Comparison of ENCODE assay signal across 8 cellular contexts in the genomic region with DNA sequence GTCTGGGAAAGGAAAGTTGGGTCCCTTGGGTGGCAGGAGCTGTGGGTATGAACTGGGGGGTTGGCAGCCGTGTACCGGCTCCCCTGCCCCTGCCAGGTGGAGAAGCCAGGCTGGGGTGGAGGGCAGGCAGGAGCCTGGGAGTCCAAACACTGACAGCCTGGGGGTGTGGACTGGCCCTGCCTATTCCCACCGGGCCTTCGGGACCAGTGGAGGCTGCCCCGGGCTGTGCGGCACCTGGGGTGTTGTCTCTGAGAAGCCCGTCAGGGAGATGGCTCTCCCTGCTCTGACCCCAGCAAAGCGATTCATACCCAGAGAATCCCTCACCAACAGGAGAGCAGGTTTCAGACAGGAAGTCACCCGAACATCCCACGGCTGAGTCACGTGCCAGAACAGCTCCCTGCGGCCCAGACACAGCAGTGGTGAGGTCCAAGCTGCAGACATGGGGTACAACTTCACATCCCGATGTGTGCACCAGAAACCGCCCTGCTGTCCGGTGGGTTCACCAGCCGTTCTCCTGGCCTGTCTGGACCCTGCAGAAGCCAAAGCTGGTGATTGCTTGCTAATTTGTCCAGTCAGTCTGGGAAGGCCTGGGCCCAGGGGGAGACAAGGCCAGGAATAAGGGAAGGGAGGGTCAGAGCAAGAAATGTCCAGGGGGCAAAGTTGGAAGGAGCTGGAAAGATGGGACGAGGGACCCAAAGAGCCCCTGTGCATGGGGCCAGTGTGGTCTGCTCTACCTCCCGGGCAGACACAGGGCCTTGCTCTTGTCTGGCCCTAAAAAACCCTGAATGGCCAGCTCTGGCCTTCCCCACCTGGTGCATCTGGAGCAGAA. TPM values are rescaled to one million over a fixed set of nuclear protein-coding genes. Genes with fewer than 3 reads are reported as not detected.
DNase-seq lines count a peak whose midpoint lies in the region; ATAC-seq and TF ChIP-seq lines count a peak whose summit lies in the region.

No MANE protein-coding gene starts in this region.

- intact Hi-C loops in right lobe of liver (cut with DNase I), result no loop called here

- H3K4me1 ChIP-seq in Loucy (ENCODE audit: insufficient read depth, low read length, poor library complexity, severe bottlenecking) (peaks cover 35% of the 10 kb centered on the region), right lobe of liver (no peaks in the 10 kb centered on the region)

- WGBS in right lobe of liver (ENCODE audit: insufficient coverage, low coverage, low lambda C conversion rate, missing lambda C conversion rate), result 78% methylated on average over 2 of the region's 18 CpGs

- peak; percentile 30 for DNase-seq in ACHN
- peak; percentile 72 for DNase-seq in activated T-cell treated with anti-CD3 and anti-CD28 coated beads for 48 hours (ENCODE audit: low read depth)
- DNase-seq in right lobe of liver, result peak in 2 of 3 donors; percentile 26 to 45
- DNase-seq in NCI-H146 (lab: John Stamatoyannopoulos, UW), result no peak
- DNase-seq in cortex of kidney (lab: John Stamatoyannopoulos, UW), result no peak
- DNase-seq in NCI-H2171 (lab: John Stamatoyannopoulos, UW), result no peak
- no peak for DNase-seq in COLO668 (lab: John Stamatoyannopoulos, UW; ENCODE audit: unreplicated experiment)

- TF ChIP-seq POLR2A in right lobe of liver (IDR thresholded peaks at IDR 0.05), result no peak

- no peaks in the 10 kb centered on the region for H3K9me2 ChIP-seq in Loucy (replicated peaks; ENCODE audit: low read depth, low read length)

- H3K9ac ChIP-seq in Loucy (ENCODE audit: low read depth, low read length, poor library complexity, severe bottlenecking), result peak overlapping the region; percentile 72

- in situ Hi-C loops in ACHN (cut with HindIII; ENCODE audit: low pct_ligation_motif_present, low pct_unique_long_range_greater_than_20kb, low sequenced_read_pairs), result no loop called here

- H3K9me3 ChIP-seq in Loucy (ENCODE audit: insufficient read depth, low read depth, low read length), result no peaks in the 10 kb centered on the region
- H3K9me3 ChIP-seq in right lobe of liver, result no peaks in the 10 kb centered on the region

- no peaks in the 10 kb centered on the region for H3F3A ChIP-seq in Loucy (ENCODE audit: low read depth)

- no peak overlapping the region for H2AFZ ChIP-seq in Loucy (ENCODE audit: low read length)

- ATAC-seq in right lobe of liver, result no peak

- H3K36me3 ChIP-seq in Loucy (ENCODE audit: insufficient read depth, low read length) (no peaks in the 10 kb centered on the region), right lobe of liver (no peaks in the 10 kb centered on the region)

- H4K20me1 ChIP-seq in Loucy (ENCODE audit: insufficient read depth, low read length, poor library complexity, severe bottlenecking), result no peaks in the 10 kb centered on the region

- 0 out of 2 replicates have a peak, but pooled peaks cover 4% of the 10 kb centered on the region for H3K79me2 ChIP-seq in Loucy (ENCODE audit: insufficient read depth, low read length)

- peak overlapping the region; percentile 82 for H3K4me2 ChIP-seq in Loucy (ENCODE audit: low read depth, low read length, poor library complexity, severe bottlenecking)

- no peaks in the 10 kb centered on the region for H3K27me3 ChIP-seq in Loucy (ENCODE audit: insufficient read depth, low read length, poor library complexity, severe bottlenecking)
- H3K27me3 ChIP-seq in right lobe of liver, result no peaks in the 10 kb centered on the region

- no peak for TF ChIP-seq CTCF in Loucy (conservative IDR thresholded peaks at IDR 0.05; ENCODE audit: low read length)
- TF ChIP-seq CTCF in right lobe of liver (IDR thresholded peaks at IDR 0.05), result no peak

- H3K27ac ChIP-seq in right lobe of liver, result no peak overlapping the region

- no peak overlapping the region for H3K4me3 ChIP-seq in Loucy (ENCODE audit: low read length, poor library complexity, severe bottlenecking)
- H3K4me3 ChIP-seq in right lobe of liver, result no peak overlapping the region

RNA-seq across cellular contexts. Expression of gene GPR132, which starts 2.1 kb away (rescaled TPM):
- under 1 TPM; 0.11 to 0.84 (median 0.39) TPM for total RNA-seq in right lobe of liver

RNA-seq across cellular contexts. Expression of gene CDCA4, which starts 46.5 kb away (rescaled TPM):
- total RNA-seq in right lobe of liver, result 1 to 10 TPM in 5 of 6 experiments, under 1 TPM in 1; 0.90 to 3.5 (median 1.7) TPM

Comparison
In these comparisons a context has a peak if more than half of its experiments do, and no peak if none do; other contexts are left out.
1. DNase-seq: peak in ACHN (single experiment), activated T-cell treated with anti-CD3 and anti-CD28 coated beads for 48 hours (single experiment) and right lobe of liver (2 of 3); none in NCI-H146 (single experiment), cortex of kidney (single experiment), NCI-H2171 (single experiment) and COLO668 (single experiment).